In genomic region chr6:45154679-45155078, GRCh38 we compare ENCODE assay signal across 1 cellular context.
TF ChIP-seq lines count a peak whose summit lies in the region.

No MANE protein-coding gene starts in this region.

TF ChIP-seq in H1, 55 proteins besides CTCF, POLR2A, EP300 and RAD21:
- TF ChIP-seq E2F6 (IDR thresholded peaks at IDR 0.05) (no peak), BCL11A (IDR thresholded peaks at IDR 0.05; ENCODE audit: low read depth in 2 of 2, low read length in 2 of 2) (no peak), NRF1 (IDR thresholded peaks at IDR 0.05; ENCODE audit: low read depth, low read length) (no peak), MAFK (IDR thresholded peaks at IDR 0.05; ENCODE audit: low read depth, low read length) (no peak), SP1 (IDR thresholded peaks at IDR 0.05; ENCODE audit: low read depth, low read length) (no peak), YY1 (IDR thresholded peaks at IDR 0.05; ENCODE audit: low read depth, low read length) (no peak), EGR1 (IDR thresholded peaks at IDR 0.05; ENCODE audit: borderline replicate concordance, low read depth, low read length) (no peak), ASH2L (IDR thresholded peaks at IDR 0.05; ENCODE audit: low read length) (no peak), CBX5 (IDR thresholded peaks at IDR 0.05; ENCODE audit: low read depth, low read length) (no peak), CBX8 (IDR thresholded peaks at IDR 0.05; ENCODE audit: borderline replicate concordance, low read depth, low read length) (no peak), CHD2 (IDR thresholded peaks at IDR 0.05; ENCODE audit: low read length) (no peak), SIN3A (conservative IDR thresholded peaks at IDR 0.05 in 1 of 2, IDR thresholded peaks at IDR 0.05 in 1 of 2; ENCODE audit: low read depth in 1 of 2, low read length in 2 of 2) (no peak), HDAC2 (IDR thresholded peaks at IDR 0.05; ENCODE audit: borderline replicate concordance in 1 of 2, low read depth in 2 of 2, low read length in 2 of 2) (no peak), SIX5 (IDR thresholded peaks at IDR 0.05; ENCODE audit: low read depth, low read length) (no peak), CREB1 (IDR thresholded peaks at IDR 0.05) (no peak), JUND (IDR thresholded peaks at IDR 0.05; ENCODE audit: low read length) (no peak), TBP (IDR thresholded peaks at IDR 0.05; ENCODE audit: low read depth, low read length) (no peak), ZNF274 (IDR thresholded peaks at IDR 0.05; ENCODE audit: borderline replicate concordance, extremely low read depth, low read length) (no peak)
